Comparison of ENCODE assay signal across 9 cellular contexts in the genomic region with DNA sequence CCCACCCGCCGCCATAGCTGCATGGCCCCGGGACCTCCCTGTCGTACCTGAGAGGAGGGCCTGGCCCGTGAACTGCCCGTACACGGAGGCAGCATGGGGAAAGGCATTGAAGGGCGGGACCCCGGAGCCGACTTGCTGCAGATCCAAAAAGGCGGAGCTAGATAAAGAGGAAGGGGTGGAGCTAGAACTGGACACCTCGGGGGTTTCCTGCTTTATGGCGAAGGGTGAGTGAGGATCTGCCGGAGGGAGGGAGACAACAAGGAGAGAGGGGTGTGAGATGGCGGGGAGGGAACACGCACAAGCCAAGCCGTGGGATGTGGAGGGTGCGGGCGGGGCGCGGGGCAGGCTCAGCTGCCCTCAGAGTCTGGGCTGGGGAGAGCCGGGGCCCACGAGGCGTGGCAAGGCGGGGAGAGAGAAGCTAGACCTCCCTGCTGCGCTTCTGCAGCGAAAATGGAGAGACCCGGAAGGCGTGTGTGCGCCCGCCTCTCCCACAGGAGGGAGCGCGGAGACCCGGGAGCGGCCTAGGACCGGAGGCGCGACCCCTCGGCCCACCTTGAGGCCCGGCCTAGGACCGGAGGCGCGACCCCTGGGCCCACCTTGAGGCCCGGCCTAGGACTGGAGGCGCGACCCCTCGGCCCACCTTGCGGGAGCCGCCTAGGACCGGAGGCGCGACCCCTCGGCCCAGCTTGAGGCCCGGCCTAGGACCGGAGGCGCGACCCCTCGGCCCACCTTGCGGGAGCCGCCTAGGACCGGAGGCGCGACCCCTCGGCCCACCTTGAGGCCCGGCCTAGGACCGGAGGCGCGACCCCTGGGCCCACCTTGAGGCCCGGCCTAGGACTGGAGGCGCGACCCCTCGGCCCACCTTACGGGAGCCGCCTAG. TPM values are rescaled to one million over a fixed set of nuclear protein-coding genes. Genes with fewer than 3 reads are reported as not detected.
DNase-seq lines count a peak whose midpoint lies in the region; ATAC-seq and TF ChIP-seq lines count a peak whose summit lies in the region.
"Not testable (repeated sequence)": the region's sequence is repeated elsewhere in the genome, so short reads cannot be mapped to it uniquely, and the experiment has no call there.
"Had no signal": no experiment of that assay in that cellular context is flagged by ENCODE, and none has a peak within 500 bp of the region (broad histone marks: within the 10 kb centered on the region; RNA-seq: fewer than 3 reads in every experiment).

No MANE protein-coding gene starts in this region.

- H3K4me3 ChIP-seq in NT2/D1 (ENCODE audit: insufficient read length, low read depth) (peak overlapping the region; percentile 60), breast epithelium (peak overlapping the region; percentile 38 to 52 (median 48))

- not testable (repeated sequence) for H3K36me3 Mint-ChIP-seq in activated CD8-positive, alpha-beta T cell treated with anti-CD3 and anti-CD28 coated beads for 36 hours (ENCODE audit: low read depth)

- peak overlapping the region; percentile 20 to 64 for H3K27ac ChIP-seq in breast epithelium

- not testable (repeated sequence) for TF ChIP-seq CTCF in activated CD8-positive, alpha-beta T cell treated with anti-CD3 and anti-CD28 coated beads for 36 hours (IDR thresholded peaks at IDR 0.05); breast epithelium (IDR thresholded peaks at IDR 0.05)

- H3K27ac Mint-ChIP-seq in activated CD8-positive, alpha-beta T cell treated with anti-CD3 and anti-CD28 coated beads for 36 hours: peak overlapping the region; percentile 91

- ATAC-seq in GM18499 (IDR thresholded peaks at IDR 0.05; ENCODE audit: insufficient read depth, unreplicated experiment): peak; percentile 43
- ATAC-seq in HG03135 (IDR thresholded peaks at IDR 0.05; ENCODE audit: unreplicated experiment): peak; percentile 72
- ATAC-seq in activated CD8-positive, alpha-beta T cell treated with anti-CD3 and anti-CD28 coated beads for 36 hours: peak; percentile 86

- CTCF ChIA-PET in activated CD8-positive, alpha-beta T cell treated with anti-CD3 and anti-CD28 coated beads for 36 hours (lab: Charles Lee): interaction anchor here (1.7 to 2.1 kb wide), 3 partner anchors 32 to 156 kb away, joined by 6 to 8 read pairs (median 8); no protein-coding TSS in a partner anchor

- DNase-seq in NT2/D1 (ENCODE audit: low read depth, low spot score): peak; percentile 62
- DNase-seq in activated CD8-positive, alpha-beta T cell treated with anti-CD3 and anti-CD28 coated beads for 36 hours: peak; percentile 61
- peak in 1 of 2 donors; percentile 40 for DNase-seq in breast epithelium (ENCODE audit: low spot score in 2 of 2)
- peak; percentile 68 for DNase-seq in iris pigment epithelial cell (ENCODE audit: low read depth)
- DNase-seq in stimulated activated CD4-positive, alpha-beta T cell treated with anti-CD3 and anti-CD28 coated beads, Interleukin-12 subunit alpha, Interleukin-12 subunit beta, amount 100 ng/mL, for 48 hours (ENCODE audit: low read depth in 2 of 3, low spot score in 1 of 3): peak; percentile 45 to 56 (median 51)
- DNase-seq in ureter (ENCODE audit: low spot score): peak; percentile 70

- peaks cover 20% of the 10 kb centered on the region for H3K4me1 Mint-ChIP-seq in activated CD8-positive, alpha-beta T cell treated with anti-CD3 and anti-CD28 coated beads for 36 hours (ENCODE audit: low read depth)

- POLR2A ChIA-PET in activated CD8-positive, alpha-beta T cell treated with anti-CD3 and anti-CD28 coated beads for 36 hours (lab: Charles Lee): interaction anchor here (0.7 to 0.8 kb wide), 2 partner anchors 31 to 61 kb away, joined by 3 to 4 read pairs; no protein-coding TSS in a partner anchor

- peaks cover 41% of the 10 kb centered on the region for H3K36me3 ChIP-seq in NT2/D1 (ENCODE audit: insufficient read depth, insufficient read length, low read length)
- not testable (repeated sequence) for H3K36me3 ChIP-seq in breast epithelium

- intact Hi-C loops in activated CD8-positive, alpha-beta T cell treated with anti-CD3 and anti-CD28 coated beads for 36 hours (cut with micrococcal nuclease); breast epithelium (cut with DNase I; ENCODE audit: low total_unique reads): not testable (repeated sequence)

- not testable (repeated sequence) for TF ChIP-seq POLR2A in breast epithelium (IDR thresholded peaks at IDR 0.05)

- peak overlapping the region; percentile 81 for H3K9ac ChIP-seq in NT2/D1 (ENCODE audit: insufficient read length, low read depth)

- H3K4me3 Mint-ChIP-seq in activated CD8-positive, alpha-beta T cell treated with anti-CD3 and anti-CD28 coated beads for 36 hours: peak overlapping the region; percentile 82

- H3K9me3 ChIP-seq in NT2/D1 (ENCODE audit: insufficient read depth, low read length); breast epithelium: not testable (repeated sequence)

- H3K27me3 ChIP-seq in NT2/D1 (ENCODE audit: insufficient read depth, insufficient read length); breast epithelium: not testable (repeated sequence)

- H3K4me1 ChIP-seq in NT2/D1 (ENCODE audit: insufficient read depth, insufficient read length); breast epithelium: not testable (repeated sequence)

- H3K9me3 Mint-ChIP-seq in activated CD8-positive, alpha-beta T cell treated with anti-CD3 and anti-CD28 coated beads for 36 hours: not testable (repeated sequence)

- H3K27me3 Mint-ChIP-seq in activated CD8-positive, alpha-beta T cell treated with anti-CD3 and anti-CD28 coated beads for 36 hours: not testable (repeated sequence)

RNA-seq across cellular contexts. Expression of gene PAX8, which starts 43.1 kb away (rescaled TPM):
- total RNA-seq in activated CD8-positive, alpha-beta T cell treated with anti-CD3 and anti-CD28 coated beads for 36 hours: under 1 TPM; 0.43 to 0.63 TPM
- total RNA-seq in breast epithelium (1 to 10 TPM in 2 of 3 donors, under 1 TPM in 1; under 0.01 to 2.6 (median 1.0) TPM), ureter (160 TPM)
- total RNA-seq: occipital lobe had no signal

Comparison
In these comparisons a context has a peak if more than half of its experiments do, and no peak if none do; other contexts are left out.
1. RNA of gene PAX8, which starts 43.1 kb away (total RNA-seq): 160 TPM in ureter (single experiment); under 0.01 to 2.6 TPM in breast epithelium and 0.43 to 0.63 TPM in activated CD8-positive, alpha-beta T cell treated with anti-CD3 and anti-CD28 coated beads for 36 hours; every median in the first group is over 10 times any median in the second.
2. Peak in every context shown above with its lines, with median percentiles within 50 percentile points of each other: ATAC-seq.